24 cellular contexts compared by ENCODE assay signal in the genomic region with DNA sequence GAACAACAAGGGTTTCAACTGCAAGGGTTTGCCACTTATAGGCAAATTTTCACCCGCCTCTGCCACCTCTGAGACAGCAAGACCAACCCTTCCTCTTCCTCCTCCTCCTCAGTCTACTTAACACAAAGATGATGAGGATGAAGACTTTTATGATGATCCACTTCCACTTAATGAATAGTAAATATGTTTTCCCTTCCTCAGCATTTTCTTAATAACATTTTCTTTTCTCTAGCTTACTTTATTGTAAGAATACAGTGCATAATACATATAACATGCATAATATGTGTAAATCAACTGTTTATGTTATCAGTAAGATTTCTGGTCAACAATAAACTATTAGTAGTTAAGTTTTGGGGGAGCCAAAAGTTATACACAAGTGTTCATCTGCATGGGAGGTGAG.
DNase-seq lines count a peak whose midpoint lies in the region; ATAC-seq, FAIRE-seq and TF ChIP-seq lines count a peak whose summit lies in the region.
"Had no signal": no experiment of that assay in that cellular context is flagged by ENCODE, and none has a peak within 500 bp of the region (broad histone marks: within the 10 kb centered on the region; RNA-seq: fewer than 3 reads in every experiment).

No MANE protein-coding gene starts in this region.

- no peak for FAIRE-seq in HepG2 (lab: Jason Lieb, UNC)
- FAIRE-seq: GM12878, GM12892, GM18507 had no signal

- no peaks in the 10 kb centered on the region for H4K20me1 ChIP-seq in HepG2 (ENCODE audit: insufficient read depth, low read length)
- H4K20me1 ChIP-seq: BLaER1 had no signal

- H3K36me3 ChIP-seq in HepG2 (replicated peaks in 1 of 2; ENCODE audit: control insufficient read depth in 1 of 2, insufficient read depth in 2 of 2, low read length in 2 of 2) (no peaks in the 10 kb centered on the region), right lobe of liver (no peaks in the 10 kb centered on the region), SK-N-MC (ENCODE audit: insufficient read depth, low read length) (peaks cover 10% of the 10 kb centered on the region; the same call in 1 of the 2 replicates)
- H3K36me3 ChIP-seq: BE2C, BLaER1 had no signal

- TF ChIP-seq RAD21 in HepG2 (CRISPR knock-in tag; IDR thresholded peaks at IDR 0.05): no peak

- no peak for TF ChIP-seq POLR2A in HepG2 (IDR thresholded peaks at IDR 0.05; ENCODE audit: insufficient read depth in 1 of 2, low read depth in 2 of 2, low read length in 2 of 2)
- TF ChIP-seq POLR2A in right lobe of liver (IDR thresholded peaks at IDR 0.05): no peak

- no peaks in the 10 kb centered on the region for H3K9me3 ChIP-seq in HepG2 (ENCODE audit: low read length)
- H3K9me3 ChIP-seq in right lobe of liver: no peaks in the 10 kb centered on the region
- H3K9me3 ChIP-seq in SK-N-MC (ENCODE audit: low read depth, low read length): peaks cover 16% of the 10 kb centered on the region; the same call in 1 of the 2 replicates
- no peaks in the 10 kb centered on the region for H3K9me3 ChIP-seq in right cardiac atrium (ENCODE audit: control insufficient read depth, low read length)
- H3K9me3 ChIP-seq: BE2C had no signal

- peaks cover 11% of the 10 kb centered on the region; the same call in 1 of the 2 replicates for H3K4me1 ChIP-seq in HepG2 (ENCODE audit: insufficient read depth, low read length)
- peaks cover 0 to 6% (median 3%) of the 10 kb centered on the region in 4 donors for H3K4me1 ChIP-seq in right lobe of liver
- H3K4me1 ChIP-seq in right cardiac atrium (ENCODE audit: control insufficient read depth, insufficient read depth, low read length): peaks cover 12% of the 10 kb centered on the region
- H3K4me1 ChIP-seq: BE2C had no signal

- DNase-seq in HepG2 (ENCODE audit: low spot score) (no peak), right lobe of liver (no peak), SK-N-MC (ENCODE audit: low read depth, low spot score) (no peak), HK-2 (ENCODE audit: unreplicated experiment) (no peak), right cardiac atrium (no peak)
- DNase-seq: ACHN; BE2C; C1 segment of cervical spinal cord; CD4-positive, alpha-beta memory T cell; CD4-positive, CD25-positive, alpha-beta regulatory T cell; CD8-positive, alpha-beta memory T cell; COR-L47; DMS 273 treated with DMSO at 0.1 percent for 48 hours; DMS153; DMS53; DMS79; DND-41; EL; GDM1 had no signal

- CTCF ChIA-PET in HepG2 (lab: Yijun Ruan, JAX; ENCODE audit: low intra/inter-chr PET ratio, low total read pairs): no interaction called here

- H3K9ac ChIP-seq in HepG2 (ENCODE audit: insufficient read depth, low read depth, low read length): no peak overlapping the region
- no peak overlapping the region for H3K9ac ChIP-seq in SK-N-MC (ENCODE audit: insufficient read length)
- H3K9ac ChIP-seq: BLaER1 had no signal

- H3K79me2 ChIP-seq in HepG2 (ENCODE audit: insufficient read depth, low read length): no peaks in the 10 kb centered on the region

- BruUV-seq in HepG2 (replicated peaks; lab: Mats Ljungman, UMichigan): no TSS peak

- no peak for ATAC-seq in HepG2
- ATAC-seq in right lobe of liver: no peak
- no peak for ATAC-seq in right cardiac atrium
- ATAC-seq: GM12878 had no signal

- H3K27ac ChIP-seq in HepG2 (ENCODE audit: extremely low read length, insufficient read depth, low read length) (no peak overlapping the region), right lobe of liver (no peak overlapping the region), SK-N-MC (peak overlapping the region; percentile 37; the same call in 1 of the 2 replicates), right cardiac atrium (ENCODE audit: low read length) (no peak overlapping the region)
- H3K27ac ChIP-seq: 22Rv1, BLaER1 had no signal

- intact Hi-C loops in HepG2 (cut with micrococcal nuclease; ENCODE audit: unreplicated experiment): no loop called here
- intact Hi-C loops in right lobe of liver (cut with DNase I): no loop called here
- intact Hi-C loops in right cardiac atrium (cut with DNase I): no loop called here

- TF ChIP-seq EP300 in HepG2 (IDR thresholded peaks at IDR 0.05; ENCODE audit: low read depth in 2 of 2, low read length in 2 of 2) (no peak), HepG2 (CRISPR knock-in tag; IDR thresholded peaks at IDR 0.05; ENCODE audit: borderline replicate concordance) (no peak)

- POLR2A ChIA-PET in HepG2 (lab: Yijun Ruan, JAX): no interaction called here

- H3K27me3 ChIP-seq in HepG2 (ENCODE audit: control insufficient read depth in 1 of 2, insufficient read depth in 2 of 2, low read length in 2 of 2) (peaks cover 0 to 11% of the 10 kb centered on the region in 2 experiments; a peak in 1 of 5 replicates), right lobe of liver (no peaks in the 10 kb centered on the region), right cardiac atrium (ENCODE audit: control insufficient read depth, insufficient read depth) (no peaks in the 10 kb centered on the region)
- H3K27me3 ChIP-seq: BLaER1 had no signal

- no peak overlapping the region for H2AFZ ChIP-seq in HepG2 (ENCODE audit: low read length)

- TF ChIP-seq CTCF in HepG2 (CRISPR knock-in tag; IDR thresholded peaks at IDR 0.05) (no peak), right lobe of liver (IDR thresholded peaks at IDR 0.05) (no peak)

- no peak overlapping the region for H3K4me2 ChIP-seq in HepG2 (ENCODE audit: low read depth, low read length)
- H3K4me2 ChIP-seq: BLaER1 had no signal

- in situ Hi-C loops in HepG2 (cut with HindIII; ENCODE audit: extremely low pct_ligation_motif_present, low pct_unique_long_range_greater_than_20kb): no loop called here

- WGBS in HepG2 (ENCODE audit: low lambda C conversion rate): 32% methylated on average over 1 of the region's 1 CpG
- 91% methylated on average over 1 of the region's 1 CpG for WGBS in right lobe of liver (ENCODE audit: insufficient coverage, low coverage, low lambda C conversion rate, missing lambda C conversion rate)
- WGBS in right cardiac atrium: 84% methylated on average over 1 of the region's 1 CpG

- no peak overlapping the region for H3K4me3 ChIP-seq in HepG2 (replicated peaks in 1 of 3; ENCODE audit: insufficient read depth in 1 of 3, low read depth in 2 of 3, low read length in 3 of 3)
- no peak overlapping the region for H3K4me3 ChIP-seq in right lobe of liver
- no peak overlapping the region for H3K4me3 ChIP-seq in SK-N-MC
- H3K4me3 ChIP-seq in right cardiac atrium (ENCODE audit: low read length): no peak overlapping the region
- H3K4me3 ChIP-seq: BLaER1, GM12878 had no signal

TF ChIP-seq in HepG2, 621 proteins besides CTCF, POLR2A, EP300 and RAD21:
- TF ChIP-seq MAFK (conservative IDR thresholded peaks at IDR 0.05 in 1 of 2, IDR thresholded peaks at IDR 0.05 in 1 of 2; ENCODE audit: low read length in 2 of 2): peak; percentile 45 to 54; a peak in 3 of 4 replicates
- TF ChIP-seq TEAD3 (CRISPR knock-in tag; optimal IDR thresholded peaks at IDR 0.05; ENCODE audit: borderline replicate concordance): no peak
- TF ChIP-seq MAFF (IDR thresholded peaks at IDR 0.05; ENCODE audit: low read depth, low read length): peak; percentile 46
TF ChIP-seq in HepG2: peak in this region for 2.
